In the genomic region with DNA sequence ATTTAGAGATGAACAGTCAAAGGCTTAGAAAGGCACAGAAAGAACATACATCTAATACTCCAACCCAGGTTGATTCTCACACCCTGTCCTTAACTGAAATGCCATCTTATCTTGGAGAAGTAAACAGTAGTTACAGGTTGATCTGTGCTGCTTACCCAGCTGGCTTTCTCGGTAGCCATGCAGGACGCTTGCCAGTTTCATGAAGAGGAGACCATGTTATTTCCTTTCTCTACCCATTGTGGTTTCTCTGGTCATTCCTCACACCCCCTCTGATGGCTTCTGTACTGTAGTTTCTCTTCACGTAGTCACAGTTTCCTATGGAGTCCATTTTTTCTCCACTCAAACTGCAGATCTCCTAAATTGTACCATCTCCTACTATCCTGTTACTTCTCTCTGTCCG, we compare ENCODE assay signal across 21 cellular contexts.
"Had no signal": no experiment of that assay in that cellular context is flagged by ENCODE, and none has a peak within 500 bp of the region (broad histone marks: within the 10 kb centered on the region; RNA-seq: fewer than 3 reads in every experiment).

No MANE protein-coding gene starts in this region.

- H3K4me3 ChIP-seq: dorsolateral prefrontal cortex, hepatocyte, lung, right atrium auricular region, sigmoid colon, upper lobe of left lung, uterus had no signal

- H3K4me1 Mint-ChIP-seq: naive B cell, neural crest cell had no signal

- H3K79me2 ChIP-seq: hepatocyte had no signal

- DNase-seq: cortex of kidney; dorsolateral prefrontal cortex; effector CD8-positive, alpha-beta T cell; foreskin melanocyte; head of caudate nucleus; left colon; left ventricle myocardium superior; mesenchymal stem cell; midbrain; naive B cell; posterior cingulate gyrus; sigmoid colon; small intestine; stimulated activated CD4-positive, alpha-beta T cell treated with anti-CD3 and anti-CD28 coated beads, Interleukin-2, amount 100 ng/mL, for 48 hours; stimulated activated naive CD4-positive, alpha-beta T cell treated with Interleukin-2 at 50 U/mL for 16 hours; upper lobe of left lung; uterus had no signal

- FAIRE-seq: small intestine had no signal

- H3K4me1 ChIP-seq: right atrium auricular region, sigmoid colon, upper lobe of left lung, uterus had no signal

- H3K36me3 ChIP-seq: right atrium auricular region, sigmoid colon, upper lobe of left lung, uterus had no signal

- H3K4me2 ChIP-seq: hepatocyte had no signal

- H3K9me3 ChIP-seq: right atrium auricular region, sigmoid colon, upper lobe of left lung, uterus had no signal

- H3K36me3 Mint-ChIP-seq: naive B cell had no signal

- H3K27ac Mint-ChIP-seq: naive B cell had no signal

- H2AFZ ChIP-seq: hepatocyte had no signal

- H3K27ac ChIP-seq: dorsolateral prefrontal cortex, hepatocyte, right atrium auricular region, sigmoid colon, upper lobe of left lung, uterus had no signal

- H3K27me3 ChIP-seq: dorsolateral prefrontal cortex, hepatocyte, right atrium auricular region, sigmoid colon, upper lobe of left lung, uterus had no signal

- H3K4me3 Mint-ChIP-seq: naive B cell, neural crest cell had no signal

- ATAC-seq: left colon, left ventricle myocardium superior had no signal
